1 cellular context compared by ENCODE assay signal in the genomic region with DNA sequence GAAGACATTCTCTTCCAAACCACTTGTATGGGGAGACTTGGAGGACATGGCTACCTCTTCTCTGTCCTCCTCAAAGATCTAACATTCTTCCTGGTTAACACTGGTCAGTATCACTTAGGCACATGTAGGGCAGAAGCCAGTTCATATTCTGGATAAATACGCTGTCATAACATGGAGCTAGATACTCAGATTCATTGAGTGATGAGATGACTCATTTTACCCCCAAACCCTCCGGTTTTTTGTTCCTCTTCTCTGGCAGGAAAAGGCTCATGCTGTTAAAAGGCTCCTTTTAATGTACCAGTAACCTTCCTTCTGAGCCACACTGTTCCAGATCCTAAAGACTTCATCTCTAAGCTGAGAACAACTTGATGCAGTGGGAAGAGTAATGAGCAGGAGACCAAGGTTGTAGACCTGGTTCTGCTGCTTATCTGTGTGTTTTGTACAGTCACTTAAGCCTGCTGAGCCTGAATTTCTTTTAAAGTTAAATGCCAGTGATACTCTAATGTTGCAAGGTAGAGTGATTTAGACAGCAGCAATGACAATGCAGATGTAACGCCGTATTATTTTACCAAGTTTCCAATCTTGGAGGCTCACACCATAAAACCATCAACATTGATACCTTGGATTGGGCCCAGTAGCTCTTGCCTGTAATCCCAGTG.
TF ChIP-seq lines count a peak whose summit lies in the region.

No MANE protein-coding gene starts in this region.

TF ChIP-seq in IMR-90, 13 proteins besides CTCF, POLR2A, EP300 and RAD21 (continued from another document):
- TF ChIP-seq, protein P1, sequence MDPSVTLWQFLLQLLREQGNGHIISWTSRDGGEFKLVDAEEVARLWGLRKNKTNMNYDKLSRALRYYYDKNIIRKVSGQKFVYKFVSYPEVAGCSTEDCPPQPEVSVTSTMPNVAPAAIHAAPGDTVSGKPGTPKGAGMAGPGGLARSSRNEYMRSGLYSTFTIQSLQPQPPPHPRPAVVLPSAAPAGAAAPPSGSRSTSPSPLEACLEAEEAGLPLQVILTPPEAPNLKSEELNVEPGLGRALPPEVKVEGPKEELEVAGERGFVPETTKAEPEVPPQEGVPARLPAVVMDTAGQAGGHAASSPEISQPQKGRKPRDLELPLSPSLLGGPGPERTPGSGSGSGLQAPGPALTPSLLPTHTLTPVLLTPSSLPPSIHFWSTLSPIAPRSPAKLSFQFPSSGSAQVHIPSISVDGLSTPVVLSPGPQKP (IDR thresholded peaks at IDR 0.05; ENCODE audit: borderline replicate concordance, low read depth, low read length): no peak
- no peak for TF ChIP-seq FOS (IDR thresholded peaks at IDR 0.05; ENCODE audit: low read depth, low read length)
- TF ChIP-seq BHLHE40 (IDR thresholded peaks at IDR 0.05; ENCODE audit: low read depth, low read length): no peak
- no peak for TF ChIP-seq USF2 (IDR thresholded peaks at IDR 0.05; ENCODE audit: low read depth, low read length)
- TF ChIP-seq RFX5 (IDR thresholded peaks at IDR 0.05; ENCODE audit: low read depth, low read length): no peak
- no peak for TF ChIP-seq MAFK (IDR thresholded peaks at IDR 0.05; ENCODE audit: low read depth, low read length)
- no peak for TF ChIP-seq MAZ (IDR thresholded peaks at IDR 0.05; ENCODE audit: borderline replicate concordance, low read depth, low read length)
- no peak for TF ChIP-seq MXI1 (IDR thresholded peaks at IDR 0.05; ENCODE audit: borderline replicate concordance, low read depth, low read length)
- no peak for TF ChIP-seq SMC3 (IDR thresholded peaks at IDR 0.05; ENCODE audit: low read depth, low read length)
- TF ChIP-seq CEBPB (IDR thresholded peaks at IDR 0.05; ENCODE audit: low read depth, low read length): no peak
